In the genomic region with DNA sequence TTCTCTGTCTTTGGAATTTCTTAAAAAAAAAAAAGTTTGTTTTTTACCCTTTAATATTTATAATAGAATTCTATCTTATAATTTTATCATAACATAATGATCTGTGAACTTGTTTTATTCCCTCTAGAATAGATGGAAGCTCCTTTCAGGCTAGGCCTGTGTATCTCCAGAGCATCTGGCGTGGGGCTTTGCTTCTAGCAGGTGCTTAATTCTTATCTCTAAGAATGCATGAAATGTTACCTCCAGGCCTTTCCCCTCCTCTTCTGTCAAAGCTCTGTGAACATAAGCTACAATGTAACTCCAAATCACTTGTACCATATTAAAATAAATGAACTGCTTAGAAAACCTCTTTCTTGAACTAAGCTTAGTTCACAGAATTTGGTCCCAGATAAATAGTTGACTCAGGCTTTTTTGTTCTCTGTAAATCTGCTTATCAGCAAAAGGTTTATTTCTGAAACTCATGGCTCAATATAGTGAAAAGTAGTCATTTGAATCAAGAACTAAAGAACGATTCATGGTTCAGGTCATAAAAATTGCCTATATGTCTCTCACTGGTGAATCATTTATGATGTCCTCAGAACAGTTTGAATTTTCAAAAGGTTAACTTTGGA, we compare ENCODE assay signal across 23 cellular contexts.
DNase-seq lines count a peak whose midpoint lies in the region; ATAC-seq, FAIRE-seq and TF ChIP-seq lines count a peak whose summit lies in the region.
"Had no signal": no experiment of that assay in that cellular context is flagged by ENCODE, and none has a peak within 500 bp of the region (broad histone marks: within the 10 kb centered on the region; RNA-seq: fewer than 3 reads in every experiment).

No MANE protein-coding gene starts in this region.

- H3K4me1 Mint-ChIP-seq in HFFc6 (ENCODE audit: low read depth): no peaks in the 10 kb centered on the region
- H3K4me1 Mint-ChIP-seq: CD4-positive, CD25-positive, alpha-beta regulatory T cell; CD8-positive, alpha-beta memory T cell had no signal

- no peak overlapping the region for H3K27ac Mint-ChIP-seq in HFFc6
- H3K27ac Mint-ChIP-seq: CD4-positive, CD25-positive, alpha-beta regulatory T cell; CD8-positive, alpha-beta memory T cell; GM23338 had no signal

- H3K27ac ChIP-seq in HepG2 (ENCODE audit: extremely low read length, insufficient read depth, low read length): no peak overlapping the region
- H3K27ac ChIP-seq in right lobe of liver: no peak overlapping the region
- H3K27ac ChIP-seq in SK-N-MC: 0 out of 2 replicates have a peak overlapping the region, but pooled peaks have one; percentile 25

- peaks cover 4% of the 10 kb centered on the region for H3K27me3 Mint-ChIP-seq in HFFc6 (ENCODE audit: insufficient read depth)
- H3K27me3 Mint-ChIP-seq: CD4-positive, CD25-positive, alpha-beta regulatory T cell had no signal

- no peaks in the 10 kb centered on the region for H3K36me3 Mint-ChIP-seq in HFFc6 (ENCODE audit: low read depth)
- H3K36me3 Mint-ChIP-seq: CD4-positive, CD25-positive, alpha-beta regulatory T cell; CD8-positive, alpha-beta memory T cell had no signal

- no peaks in the 10 kb centered on the region for H3K9me3 Mint-ChIP-seq in HFFc6
- H3K9me3 Mint-ChIP-seq: GM23338 had no signal

- in situ Hi-C loops in HepG2 (cut with HindIII; ENCODE audit: extremely low pct_ligation_motif_present, low pct_unique_long_range_greater_than_20kb): no loop called here

- H3K27me3 ChIP-seq in HepG2 (ENCODE audit: control insufficient read depth in 1 of 2, insufficient read depth in 2 of 2, low read length in 2 of 2) (no peaks in the 10 kb centered on the region), right lobe of liver (no peaks in the 10 kb centered on the region)
- H3K27me3 ChIP-seq: BE2C had no signal

- no peak for TF ChIP-seq POLR2A in HepG2 (IDR thresholded peaks at IDR 0.05; ENCODE audit: insufficient read depth in 1 of 2, low read depth in 2 of 2, low read length in 2 of 2)
- no peak for TF ChIP-seq POLR2A in right lobe of liver (IDR thresholded peaks at IDR 0.05)
- TF ChIP-seq POLR2A in erythroblast (IDR thresholded peaks at IDR 0.05; ENCODE audit: low read length): no peak

- CTCF ChIA-PET in HepG2 (lab: Yijun Ruan, JAX; ENCODE audit: low intra/inter-chr PET ratio, low total read pairs): no interaction called here

- TF ChIP-seq CTCF in HepG2 (CRISPR knock-in tag; IDR thresholded peaks at IDR 0.05): no peak
- no peak for TF ChIP-seq CTCF in right lobe of liver (IDR thresholded peaks at IDR 0.05)
- no peak for TF ChIP-seq CTCF in HFFc6 (IDR thresholded peaks at IDR 0.05)

- H3K9ac ChIP-seq in HepG2 (ENCODE audit: insufficient read depth, low read depth, low read length) (no peak overlapping the region), SK-N-MC (ENCODE audit: insufficient read length) (no peak overlapping the region)

- H3K9me3 ChIP-seq in HepG2 (ENCODE audit: low read length) (peaks cover 17% of the 10 kb centered on the region), right lobe of liver (no peaks in the 10 kb centered on the region), SK-N-MC (ENCODE audit: low read depth, low read length) (no peaks in the 10 kb centered on the region)
- H3K9me3 ChIP-seq: BE2C had no signal

- no peak for TF ChIP-seq RAD21 in HepG2 (CRISPR knock-in tag; IDR thresholded peaks at IDR 0.05)

- 13% methylated on average over 2 of the region's 2 CpGs for WGBS in HepG2 (ENCODE audit: low lambda C conversion rate)
- 58% methylated on average over 2 of the region's 2 CpGs for WGBS in right lobe of liver (ENCODE audit: insufficient coverage, low coverage, low lambda C conversion rate, missing lambda C conversion rate)

- H4K20me1 ChIP-seq in HepG2 (ENCODE audit: insufficient read depth, low read length): no peaks in the 10 kb centered on the region

- POLR2A ChIA-PET in HepG2 (lab: Yijun Ruan, JAX): no interaction called here

- H3K4me3 ChIP-seq in HepG2 (replicated peaks in 1 of 3; ENCODE audit: insufficient read depth in 1 of 3, low read depth in 2 of 3, low read length in 3 of 3) (no peak overlapping the region), right lobe of liver (no peak overlapping the region), SK-N-MC (no peak overlapping the region)
- H3K4me3 ChIP-seq: GM12878, GM23338 had no signal

- H3K79me2 ChIP-seq in HepG2 (ENCODE audit: insufficient read depth, low read length): no peaks in the 10 kb centered on the region

- H3K4me2 ChIP-seq in HepG2 (ENCODE audit: low read depth, low read length): no peak overlapping the region

- no peak for FAIRE-seq in HepG2 (lab: Jason Lieb, UNC)
- FAIRE-seq in GM19239 (lab: Jason Lieb, UNC): no peak
- FAIRE-seq: A204.1, GM12878, H54, HTR-8/SVneo had no signal

- H3K36me3 ChIP-seq in HepG2 (replicated peaks in 1 of 2; ENCODE audit: control insufficient read depth in 1 of 2, insufficient read depth in 2 of 2, low read length in 2 of 2) (no peaks in the 10 kb centered on the region), right lobe of liver (no peaks in the 10 kb centered on the region), SK-N-MC (ENCODE audit: insufficient read depth, low read length) (no peaks in the 10 kb centered on the region; the same call in 1 of the 2 replicates)
- H3K36me3 ChIP-seq: BE2C had no signal

- H3K4me1 ChIP-seq in HepG2 (ENCODE audit: insufficient read depth, low read length): no peaks in the 10 kb centered on the region
- H3K4me1 ChIP-seq in right lobe of liver: peaks cover 0 to 16% (median 2%) of the 10 kb centered on the region in 4 donors
- H3K4me1 ChIP-seq: BE2C had no signal

- no TSS peak for BruUV-seq in HepG2 (replicated peaks; lab: Mats Ljungman, UMichigan)

- DNase-seq in HepG2 (ENCODE audit: low spot score): no peak
- no peak for DNase-seq in right lobe of liver
- no peak for DNase-seq in SK-N-MC (ENCODE audit: low read depth, low spot score)
- DNase-seq in erythroblast (lab: John Stamatoyannopoulos, UW): peak; percentile 19 to 20
- DNase-seq in GM19239 (ENCODE audit: insufficient read length, low spot score): no peak
- no peak for DNase-seq in HFFc6
- DNase-seq: ACHN; BE2C; C1 segment of cervical spinal cord; CD4-positive, CD25-positive, alpha-beta regulatory T cell; CD8-positive, alpha-beta memory T cell; COR-L47; DMS 273 treated with DMSO at 0.1 percent for 48 hours; DMS53; DND-41; EL; HCEC 1CT had no signal

- H2AFZ ChIP-seq in HepG2 (ENCODE audit: low read length): no peak overlapping the region
- H2AFZ ChIP-seq: GM23338 had no signal

- intact Hi-C loops in HepG2 (cut with micrococcal nuclease; ENCODE audit: unreplicated experiment): no loop called here
- intact Hi-C loops in right lobe of liver (cut with DNase I): no loop called here

- no peak overlapping the region for H3K4me3 Mint-ChIP-seq in HFFc6
- H3K4me3 Mint-ChIP-seq: CD4-positive, CD25-positive, alpha-beta regulatory T cell; CD8-positive, alpha-beta memory T cell; GM23338 had no signal

- TF ChIP-seq EP300 in HepG2 (IDR thresholded peaks at IDR 0.05; ENCODE audit: low read depth in 2 of 2, low read length in 2 of 2): no peak
- no peak for TF ChIP-seq EP300 in HepG2 (CRISPR knock-in tag; IDR thresholded peaks at IDR 0.05; ENCODE audit: borderline replicate concordance)

- ATAC-seq in HepG2 (no peak), right lobe of liver (no peak)
- ATAC-seq in activated CD4-positive, CD25-positive, alpha-beta regulatory T cell treated with anti-CD3 and anti-CD28 coated beads, Interleukin-2, amount 50 U/mL, for 24 hours: no peak
- ATAC-seq: GM12878, GM23338 had no signal

TF ChIP-seq in HepG2, 621 proteins besides CTCF, POLR2A, EP300 and RAD21:
- TF ChIP-seq ZBTB3 (CRISPR knock-in tag; IDR thresholded peaks at IDR 0.05; ENCODE audit: borderline replicate concordance, low read depth): no peak
- TF ChIP-seq, protein P1, sequence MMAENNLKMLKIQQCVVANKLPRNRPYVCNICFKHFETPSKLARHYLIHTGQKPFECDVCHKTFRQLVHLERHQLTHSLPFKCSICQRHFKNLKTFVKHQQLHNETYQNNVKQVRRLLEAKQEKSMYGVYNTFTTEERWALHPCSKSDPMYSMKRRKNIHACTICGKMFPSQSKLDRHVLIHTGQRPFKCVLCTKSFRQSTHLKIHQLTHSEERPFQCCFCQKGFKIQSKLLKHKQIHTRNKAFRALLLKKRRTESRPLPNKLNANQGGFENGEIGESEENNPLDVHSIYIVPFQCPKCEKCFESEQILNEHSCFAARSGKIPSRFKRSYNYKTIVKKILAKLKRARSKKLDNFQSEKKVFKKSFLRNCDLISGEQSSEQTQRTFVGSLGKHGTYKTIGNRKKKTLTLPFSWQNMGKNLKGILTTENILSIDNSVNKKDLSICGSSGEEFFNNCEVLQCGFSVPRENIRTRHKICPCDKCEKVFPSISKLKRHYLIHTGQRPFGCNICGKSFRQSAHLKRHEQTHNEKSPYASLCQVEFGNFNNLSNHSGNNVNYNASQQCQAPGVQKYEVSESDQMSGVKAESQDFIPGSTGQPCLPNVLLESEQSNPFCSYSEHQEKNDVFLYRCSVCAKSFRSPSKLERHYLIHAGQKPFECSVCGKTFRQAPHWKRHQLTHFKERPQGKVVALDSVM (CRISPR knock-in tag; IDR thresholded peaks at IDR 0.05): no peak
- no peak for TF ChIP-seq CREM (IDR thresholded peaks at IDR 0.05)
- TF ChIP-seq CREM (CRISPR knock-in tag; IDR thresholded peaks at IDR 0.05): no peak
- peak; percentile 60; the same call in 1 of the 2 replicates for TF ChIP-seq MAFF (IDR thresholded peaks at IDR 0.05; ENCODE audit: low read depth, low read length)
- TF ChIP-seq GATAD1 (CRISPR knock-in tag; IDR thresholded peaks at IDR 0.05): no peak
- peak in 1 of 2 experiments; percentile 54; a peak in 2 of 4 replicates for TF ChIP-seq MAFK (conservative IDR thresholded peaks at IDR 0.05 in 1 of 2, IDR thresholded peaks at IDR 0.05 in 1 of 2; ENCODE audit: low read length in 2 of 2)

Comparison
In these comparisons a context has a peak if more than half of its experiments do, and no peak if none do; other contexts are left out.
1. DNase-seq: peak in erythroblast (2 of 2); none in HepG2 (single experiment), right lobe of liver (0 of 3), SK-N-MC (single experiment), GM19239 (single experiment) and HFFc6 (single experiment).